Comparison of ENCODE assay signal across 23 cellular contexts in the genomic region with DNA sequence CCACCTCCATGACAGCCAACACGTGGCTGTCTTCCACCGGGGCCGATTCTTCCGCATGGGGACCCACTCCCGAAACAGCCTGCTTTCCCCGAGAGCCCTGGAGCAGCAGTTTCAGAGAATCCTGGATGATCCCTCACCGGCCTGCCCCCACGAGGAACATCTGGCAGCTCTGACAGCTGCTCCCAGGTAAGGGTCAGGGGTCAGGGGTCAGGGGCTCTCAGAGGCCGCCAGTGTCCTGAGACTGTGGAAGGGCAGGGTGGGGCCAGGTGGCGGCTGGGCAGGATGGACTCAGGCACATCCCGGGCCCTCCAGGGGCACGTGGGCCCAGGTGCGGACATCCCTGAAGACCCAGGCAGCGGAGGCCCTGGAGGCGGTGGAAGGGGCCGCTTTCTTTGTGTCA.
"Had no signal": no experiment of that assay in that cellular context is flagged by ENCODE, and none has a peak within 500 bp of the region (broad histone marks: within the 10 kb centered on the region; RNA-seq: fewer than 3 reads in every experiment).

No MANE protein-coding gene starts in this region.

- H3K36me3 ChIP-seq: MG63, SJSA1 had no signal

- FAIRE-seq: HTR-8/SVneo, RCC 7860 had no signal

- H3K27me3 ChIP-seq: SJSA1 had no signal

- DNase-seq: Karpas-422, KG1, MG63, NCI-H1092 treated with DMSO at 0.1 percent for 48 hours, NCI-H1436, NCI-H187, NCI-H2029, NCI-H2081 treated with DMSO at 0.1 percent for 48 hours, NCI-H2171, NCI-H226, NCI-H446, NCI-H510A, NCI-H524 treated with DMSO at 0.1 percent for 48 hours, NCI-H69, NCI-H774, Right ventricle myocardium superior, RPMI8226, SIG-M5 had no signal

- H3K27ac ChIP-seq: HL-60, SJSA1, SK-N-MC had no signal

- H3K9me3 ChIP-seq: MG63, SJSA1 had no signal

- H3K4me3 ChIP-seq: MG63, SJSA1, SK-N-MC had no signal
